ENCODE assay signal across 15 cellular contexts in the genomic region with DNA sequence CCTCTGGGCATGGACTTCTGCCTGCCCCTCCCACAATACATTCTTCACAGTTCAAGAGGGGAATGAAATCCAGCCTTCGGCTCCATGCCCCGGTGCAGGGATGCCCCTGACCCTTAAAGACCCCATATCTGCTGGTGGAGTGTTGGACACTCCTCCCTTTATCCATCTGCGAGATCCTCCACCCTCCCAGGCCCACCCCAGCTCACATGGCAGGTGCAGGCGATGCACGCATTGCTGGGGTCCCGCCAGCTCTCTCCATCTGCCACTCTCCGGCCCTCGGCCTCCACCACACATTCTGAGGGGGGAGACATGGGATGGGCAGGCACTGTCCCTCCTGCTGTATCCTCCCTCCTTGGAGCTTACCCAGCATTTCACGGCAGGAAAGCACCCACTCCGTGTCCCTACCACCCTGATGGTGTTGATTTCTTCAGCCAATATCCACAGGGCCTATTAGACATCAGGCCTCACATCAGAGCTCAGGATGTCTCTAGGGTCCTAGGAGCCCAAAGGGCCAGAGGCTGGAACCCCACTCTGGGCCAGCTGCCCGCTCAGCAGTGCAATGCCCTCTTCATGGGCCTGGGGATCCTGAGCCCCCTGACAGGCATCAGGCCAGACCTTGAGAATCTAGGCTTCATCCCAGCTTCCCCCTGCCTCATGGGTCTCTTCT. TPM values are rescaled to one million over a fixed set of nuclear protein-coding genes. Genes with fewer than 3 reads are reported as not detected.
DNase-seq lines count a peak whose midpoint lies in the region; ATAC-seq, FAIRE-seq and TF ChIP-seq lines count a peak whose summit lies in the region.
"Had no signal": no experiment of that assay in that cellular context is flagged by ENCODE, and none has a peak within 500 bp of the region (broad histone marks: within the 10 kb centered on the region; RNA-seq: fewer than 3 reads in every experiment).

No MANE protein-coding gene starts in this region.

- H3K27ac ChIP-seq in GM23338 (ENCODE audit: low read depth) (no peak overlapping the region), transverse colon (no peak overlapping the region)
- H3K27ac ChIP-seq: 22Rv1; BLaER1 treated with 17β-estradiol and CSF1 and Interleukin-3, amounts not matched to agents 10 nM and 100 nM; Peyer's patch had no signal

- H3K9me3 Mint-ChIP-seq in GM23338 (peaks cover 3% of the 10 kb centered on the region; the same call in 1 of the 3 replicates), Caco-2 (ENCODE audit: unreplicated experiment) (no peaks in the 10 kb centered on the region)

- TF ChIP-seq CTCF in GM23338 (conservative IDR thresholded peaks at IDR 0.05; ENCODE audit: low read depth in 2 of 2) (no peak), Caco-2 (IDR thresholded peaks at IDR 0.05; ENCODE audit: insufficient read depth in 1 of 2, low read depth in 1 of 2, low read length in 1 of 2, severe bottlenecking in 1 of 2, unreplicated experiment in 1 of 2) (no peak), transverse colon (IDR thresholded peaks at IDR 0.05) (no peak)

- H3K4me3 ChIP-seq in GM23338 (no peak overlapping the region), Caco-2 (ENCODE audit: low read depth, low read length) (no peak overlapping the region), transverse colon (no peak overlapping the region)
- H3K4me3 ChIP-seq: BLaER1 treated with 17β-estradiol and CSF1 and Interleukin-3, amounts not matched to agents 10 nM and 100 nM; Peyer's patch had no signal

- DNase-seq in DMS 273 (lab: John Stamatoyannopoulos, UW; ENCODE audit: unreplicated experiment) (peak; percentile 77), DMS 273 treated with DMSO at 0.1 percent for 48 hours (lab: John Stamatoyannopoulos, UW) (no peak), GM23338 (ENCODE audit: low spot score) (no peak), epidermal melanocyte (ENCODE audit: insufficient read length, low spot score) (peak; percentile 6), posterior vena cava (ENCODE audit: low spot score) (peak; percentile 75), Caco-2 (no peak), transverse colon (no peak), GM12891 (ENCODE audit: insufficient read length, low spot score) (no peak)
- DNase-seq: NCI-H2029 treated with DMSO at 0.1 percent for 48 hours, SIG-M5 had no signal

- no peak overlapping the region for H3K4me2 ChIP-seq in GM23338
- H3K4me2 ChIP-seq: BLaER1 treated with 17β-estradiol and CSF1 and Interleukin-3, amounts not matched to agents 10 nM and 100 nM had no signal

- no peak for ATAC-seq in GM23338

- no peaks in the 10 kb centered on the region for H3K79me2 ChIP-seq in GM23338 (replicated peaks; ENCODE audit: insufficient read depth)

- no peak for FAIRE-seq in GM12891 (lab: Jason Lieb, UNC)
- FAIRE-seq: GM18507 had no signal

- no peaks in the 10 kb centered on the region for H3K36me3 ChIP-seq in GM23338 (ENCODE audit: insufficient read depth)
- H3K36me3 ChIP-seq in Caco-2 (ENCODE audit: control insufficient read depth, insufficient read depth, low read length), result no peaks in the 10 kb centered on the region
- H3K36me3 ChIP-seq in transverse colon, result no peaks in the 10 kb centered on the region
- H3K36me3 ChIP-seq: BLaER1 treated with 17β-estradiol and CSF1 and Interleukin-3, amounts not matched to agents 10 nM and 100 nM; Peyer's patch had no signal

- H3K36me3 Mint-ChIP-seq in GM23338 (ENCODE audit: low read depth) (no peaks in the 10 kb centered on the region), Caco-2 (ENCODE audit: insufficient read depth, unreplicated experiment) (no peaks in the 10 kb centered on the region)

- H3K9me3 ChIP-seq in Caco-2 (no peaks in the 10 kb centered on the region), transverse colon (no peaks in the 10 kb centered on the region)
- H3K9me3 ChIP-seq: BLaER1 treated with 17β-estradiol and CSF1 and Interleukin-3, amounts not matched to agents 10 nM and 100 nM; Peyer's patch had no signal

- WGBS in transverse colon (ENCODE audit: low coverage in 1 of 2), 2 donors, result 82% methylated on average over 11 of the region's 11 CpGs; no CpG with 5 or more reads in 1 of the 2 donors

- in situ Hi-C loops in transverse colon (cut with MboI; ENCODE audit: low pct_ligation_motif_present in 1 of 4, low pct_unique_long_range_greater_than_20kb in 1 of 4, low sequenced_read_pairs in 3 of 4), result loop anchor here in 1 of 4 donors (25.0 kb wide), 1 partner anchor 269 kb away; no protein-coding TSS in a partner anchor

- CTCF ChIA-PET in Caco-2 (lab: Charles Lee), result interaction anchor here (0.6 to 3.3 kb wide), 10 partner anchors 10 to 464 kb away, joined by 3 to 33 read pairs (median 4); partner anchors contain the start of gene ATP6V1F

- intact Hi-C loops in posterior vena cava (cut with DNase I) (loop anchor here in 1 of 2 donors (5.0 kb wide), 1 partner anchor 274 kb away; no protein-coding TSS in a partner anchor), Caco-2 (cut with micrococcal nuclease; ENCODE audit: unreplicated experiment) (loop anchor here (1.0 to 10.0 kb wide), 7 partner anchors 12 to 409 kb away; partner anchors contain the start of genes CCDC136 and GARIN1A), transverse colon (cut with DNase I; ENCODE audit: low total_unique reads) (loop anchor here (10.0 kb wide), 1 partner anchor 406 kb away; the partner anchor contains the start of gene METTL2B)

- H3K27me3 ChIP-seq in GM23338 (ENCODE audit: insufficient read depth), result no peaks in the 10 kb centered on the region
- no peaks in the 10 kb centered on the region for H3K27me3 ChIP-seq in Caco-2 (replicated peaks; ENCODE audit: control insufficient read depth, insufficient read depth, low read length)
- no peaks in the 10 kb centered on the region for H3K27me3 ChIP-seq in transverse colon
- H3K27me3 ChIP-seq: BLaER1 treated with 17β-estradiol and CSF1 and Interleukin-3, amounts not matched to agents 10 nM and 100 nM; Peyer's patch had no signal

- H3K4me3 Mint-ChIP-seq in GM23338 (no peak overlapping the region), Caco-2 (ENCODE audit: unreplicated experiment) (no peak overlapping the region)

- no peaks in the 10 kb centered on the region for H4K20me1 ChIP-seq in GM23338 (replicated peaks; ENCODE audit: insufficient read depth)

- H3K27ac Mint-ChIP-seq in GM23338 (no peak overlapping the region), Caco-2 (ENCODE audit: unreplicated experiment) (no peak overlapping the region)

- no peak for TF ChIP-seq EP300 in transverse colon (IDR thresholded peaks at IDR 0.05; ENCODE audit: low read depth)

- H3K4me1 Mint-ChIP-seq in GM23338 (no peaks in the 10 kb centered on the region; the same call in 1 of the 3 replicates), Caco-2 (ENCODE audit: low read depth, unreplicated experiment) (no peaks in the 10 kb centered on the region)

- POLR2A ChIA-PET in Caco-2 (lab: Charles Lee), result no interaction called here

- no TSS peak for BruUV-seq in Caco-2 (replicated peaks; lab: Mats Ljungman, UMichigan)

- H3F3A ChIP-seq in GM23338 (replicated peaks; ENCODE audit: low read depth), result no peaks in the 10 kb centered on the region

- H3K27me3 Mint-ChIP-seq in GM23338 (ENCODE audit: insufficient read depth, low read depth, poor library complexity) (peaks cover 30% of the 10 kb centered on the region), Caco-2 (ENCODE audit: insufficient read depth, unreplicated experiment) (no peaks in the 10 kb centered on the region)

- no peak for TF ChIP-seq POLR2A in transverse colon (IDR thresholded peaks at IDR 0.05)
- no peak for TF ChIP-seq POLR2A in GM12891 (IDR thresholded peaks at IDR 0.05; ENCODE audit: low read depth, low read length)

- H3K4me1 ChIP-seq in GM23338 (ENCODE audit: insufficient read depth) (peaks cover 4% of the 10 kb centered on the region; the same call in 1 of the 2 replicates), Caco-2 (peaks cover 16% of the 10 kb centered on the region), transverse colon (peaks cover 0 to 7% (median 3%) of the 10 kb centered on the region in 4 donors)

- 0 out of 2 replicates have a peak overlapping the region, but pooled peaks have one; percentile 69 for H2AFZ ChIP-seq in GM23338

- no peaks in the 10 kb centered on the region for H3K9me2 ChIP-seq in GM23338 (ENCODE audit: insufficient read depth)

TF ChIP-seq in GM23338, 12 proteins besides CTCF, POLR2A, EP300 and RAD21:
- TF ChIP-seq CREB1 (CRISPR knock-in tag; IDR thresholded peaks at IDR 0.05; ENCODE audit: low read depth) (no peak), ZNF114 (CRISPR knock-in tag; IDR thresholded peaks at IDR 0.05) (no peak)

TF ChIP-seq in GM12891, 5 proteins besides CTCF, POLR2A, EP300 and RAD21:
- no peak for TF ChIP-seq PAX5 (IDR thresholded peaks at IDR 0.05; ENCODE audit: insufficient read depth, low read length, severe bottlenecking)
- no peak for TF ChIP-seq POLR2AphosphoS5 (IDR thresholded peaks at IDR 0.05; ENCODE audit: low read depth, low read length)
- no peak for TF ChIP-seq POU2F2 (IDR thresholded peaks at IDR 0.05; ENCODE audit: low read depth, low read length)
- TF ChIP-seq SPI1 (IDR thresholded peaks at IDR 0.05; ENCODE audit: low read depth, low read length), result no peak
- no peak for TF ChIP-seq TAF1 (IDR thresholded peaks at IDR 0.05; ENCODE audit: low read depth, low read length)
TF ChIP-seq in GM12891: peak in this region for 0.

RNA-seq across cellular contexts. Expression of gene ATP6V1F, which starts 18.3 kb away (rescaled TPM):
- 60.2 and 66.5 TPM in 2 replicates for total RNA-seq in GM23338 (2014; rRNA removed; shearing (Covaris generic))
- 271 and 294 TPM in 2 replicates for polyA plus RNA-seq in GM23338 (2016; fragmentation: Nextera tagmentation; extraction: Ambion mirVana)
- total RNA-seq in posterior vena cava (100 to 1,000 TPM; 106 to 115 TPM), Caco-2 (2022) (162 and 168 TPM in 2 replicates), transverse colon (100 to 1,000 TPM in 1 of 4 donors, 10 to 100 TPM in 3; 25.5 to 128 (median 63.2) TPM)
- polyA plus RNA-seq in GM12891 (2012; ENCODE audit: low read depth, missing spikeins), result 253 TPM

RNA-seq across cellular contexts. Expression of gene KCP, which starts 29.6 kb away (rescaled TPM):
- 0.76 and 1.3 TPM in 2 replicates for total RNA-seq in GM23338 (2014; rRNA removed; shearing (Covaris generic))
- polyA plus RNA-seq in GM23338 (2016; fragmentation: Nextera tagmentation; extraction: Ambion mirVana), result 0.99 and 1.1 TPM in 2 replicates
- total RNA-seq in posterior vena cava (1 to 10 TPM in 1 of 2 donors, under 1 TPM in 1; 0.95 to 1.3 TPM), Caco-2 (2022) (0.23 and 0.50 TPM in 2 replicates), transverse colon (under 1 TPM in 3 of 4 donors, not detected in 1; 0.32 to 0.75 (median 0.68) TPM)
- 1.3 TPM for polyA plus RNA-seq in GM12891 (2012; ENCODE audit: low read depth, missing spikeins)
- total RNA-seq: IMR-90 had no signal

RNA-seq across cellular contexts. Expression of gene FLNC, which starts 50.7 kb away (rescaled TPM):
- total RNA-seq in GM23338 (2014; rRNA removed; shearing (Covaris generic)), result 9.4 and 11.8 TPM in 2 replicates
- polyA plus RNA-seq in GM23338 (2016; fragmentation: Nextera tagmentation; extraction: Ambion mirVana), result 0.64 and 0.65 TPM in 2 replicates
- total RNA-seq in posterior vena cava, result 100 to 1,000 TPM; 440 to 856 TPM
- total RNA-seq in Caco-2 (2022), result 108 and 128 TPM in 2 replicates
- total RNA-seq in transverse colon, result 100 to 1,000 TPM in 1 of 4 donors, 10 to 100 TPM in 3; 21.3 to 234 (median 57.9) TPM
- polyA plus RNA-seq in GM12891 (2012; ENCODE audit: low read depth, missing spikeins), result 0.08 TPM

RNA-seq across cellular contexts. Expression of gene IRF5, which starts 56.8 kb away (rescaled TPM):
- 1.1 and 3.7 TPM in 2 replicates for total RNA-seq in GM23338 (2014; rRNA removed; shearing (Covaris generic))
- 0.37 and 1.9 TPM in 2 replicates for polyA plus RNA-seq in GM23338 (2016; fragmentation: Nextera tagmentation; extraction: Ambion mirVana)
- total RNA-seq in posterior vena cava (10 to 100 TPM in 1 of 2 donors, 1 to 10 TPM in 1; 5.8 to 10.3 TPM), Caco-2 (2022) (1.2 and 1.8 TPM in 2 replicates), transverse colon (1 to 10 TPM; 2.2 to 10.0 (median 6.2) TPM)
- polyA plus RNA-seq in GM12891 (2012; ENCODE audit: low read depth, missing spikeins), result 66.9 TPM

Comparison
In these comparisons a context has a peak if more than half of its experiments do, and no peak if none do; other contexts are left out.
1. DNase-seq: peak in DMS 273 (single experiment), epidermal melanocyte (single experiment) and posterior vena cava (single experiment); none in DMS 273 treated with DMSO at 0.1 percent for 48 hours (single experiment), GM23338 (single experiment), Caco-2 (0 of 2), transverse colon (single experiment) and GM12891 (single experiment).